In genomic region chr5:158013303-158013702, GRCh38 we compare ENCODE assay signal across 14 cellular contexts.
DNase-seq lines count a peak whose midpoint lies in the region; ATAC-seq and TF ChIP-seq lines count a peak whose summit lies in the region.
"Had no signal": no experiment of that assay in that cellular context is flagged by ENCODE, and none has a peak within 500 bp of the region (broad histone marks: within the 10 kb centered on the region; RNA-seq: fewer than 3 reads in every experiment).

No MANE protein-coding gene starts in this region.

- CTCF ChIA-PET in CD4-positive, alpha-beta T cell (lab: Charles Lee): no interaction called here

- peak overlapping the region; percentile 78 for H3K27ac ChIP-seq in HUES48 (ENCODE audit: low read depth, low read length)
- H3K27ac ChIP-seq in neural cell (ENCODE audit: low read length): peak overlapping the region; percentile 92
- H3K27ac ChIP-seq in CD4-positive, alpha-beta T cell (ENCODE audit: low read depth, low read length): no peak overlapping the region
- H3K27ac ChIP-seq: A549, PC-9, RWPE1 had no signal

- no peaks in the 10 kb centered on the region for H3K9me2 ChIP-seq in neural cell (ENCODE audit: insufficient read depth, low read length)

- TF ChIP-seq CTCF in neural cell (IDR thresholded peaks at IDR 0.05; ENCODE audit: poor library complexity, severe bottlenecking): no peak
- TF ChIP-seq CTCF in CD4-positive, alpha-beta T cell (IDR thresholded peaks at IDR 0.05): no peak

- H3K4me2 ChIP-seq in neural cell (ENCODE audit: low read length): no peak overlapping the region
- H3K4me2 ChIP-seq: A549, PC-9 had no signal

- H3K9me3 ChIP-seq in ES-I3 (ENCODE audit: control insufficient read depth, insufficient read depth, low read length) (no peaks in the 10 kb centered on the region), HUES48 (ENCODE audit: control insufficient read depth, insufficient read depth, low read length) (no peaks in the 10 kb centered on the region), neural cell (ENCODE audit: low read length) (no peaks in the 10 kb centered on the region)
- no peaks in the 10 kb centered on the region for H3K9me3 ChIP-seq in CD4-positive, alpha-beta T cell (ENCODE audit: control insufficient read depth, low read length)
- H3K9me3 ChIP-seq: A549 had no signal

- H4K20me1 ChIP-seq in neural cell (ENCODE audit: insufficient read depth): no peaks in the 10 kb centered on the region

- H3K36me3 Mint-ChIP-seq in CD4-positive, alpha-beta T cell (ENCODE audit: low read depth): no peaks in the 10 kb centered on the region
- H3K36me3 Mint-ChIP-seq: CD8-positive, alpha-beta memory T cell had no signal

- no peaks in the 10 kb centered on the region for H3K4me1 Mint-ChIP-seq in CD4-positive, alpha-beta T cell (ENCODE audit: low read depth)

- H3K4me3 ChIP-seq in HUES48 (ENCODE audit: low read depth, low read length): peak overlapping the region; percentile 39; the same call in 1 of the 2 replicates
- H3K4me3 ChIP-seq in neural cell (ENCODE audit: low read length): peak overlapping the region; percentile 15
- H3K4me3 ChIP-seq: A549, PC-9 had no signal

- POLR2A ChIA-PET in CD4-positive, alpha-beta T cell (lab: Charles Lee): no interaction called here

- H3K4me1 ChIP-seq in ES-I3 (ENCODE audit: insufficient read depth, low read length): peaks cover 20% of the 10 kb centered on the region
- H3K4me1 ChIP-seq in HUES48 (ENCODE audit: control insufficient read depth, insufficient read depth, low read length): peaks cover 25% of the 10 kb centered on the region
- H3K4me1 ChIP-seq: A549 had no signal

- H3K4me3 Mint-ChIP-seq in CD4-positive, alpha-beta T cell: no peak overlapping the region
- H3K4me3 Mint-ChIP-seq: CD8-positive, alpha-beta memory T cell had no signal

- no peak for ATAC-seq in CD4-positive, alpha-beta T cell (ENCODE audit: poor library complexity)

- peaks cover 21% of the 10 kb centered on the region for H3K27me3 Mint-ChIP-seq in CD4-positive, alpha-beta T cell

- DNase-seq in iPS DF 19.7 (ENCODE audit: low read depth, low spot score) (peak; percentile 67), NCI-H345 treated with DMSO at 0.1 percent for 48 hours (lab: John Stamatoyannopoulos, UW; ENCODE audit: unreplicated experiment) (no peak), midbrain (lab: John Stamatoyannopoulos, UW) (no peak)
- DNase-seq in CD4-positive, alpha-beta T cell: no peak
- DNase-seq: CD8-positive, alpha-beta memory T cell; NCI-H2107; NCI-H510A treated with DMSO at 0.1 percent for 48 hours; SIG-M5 had no signal

- H3K36me3 ChIP-seq in ES-I3 (ENCODE audit: insufficient read depth, low read length) (no peaks in the 10 kb centered on the region), HUES48 (ENCODE audit: control insufficient read depth, insufficient read depth, low read length) (no peaks in the 10 kb centered on the region), neural cell (ENCODE audit: insufficient read depth, low read length) (no peaks in the 10 kb centered on the region)

- H3K27me3 ChIP-seq in HUES48 (ENCODE audit: control insufficient read depth, insufficient read depth, low read length) (no peaks in the 10 kb centered on the region), neural cell (ENCODE audit: insufficient read depth, low read depth, low read length) (no peaks in the 10 kb centered on the region)
- H3K27me3 ChIP-seq in CD4-positive, alpha-beta T cell (ENCODE audit: control insufficient read depth, insufficient read depth, low read length): peaks cover 6% of the 10 kb centered on the region

- no peaks in the 10 kb centered on the region for H3K79me2 ChIP-seq in neural cell (replicated peaks; ENCODE audit: insufficient read depth, low read length)

- H3K27ac Mint-ChIP-seq in CD4-positive, alpha-beta T cell: no peak overlapping the region
- H3K27ac Mint-ChIP-seq: CD8-positive, alpha-beta memory T cell had no signal

- H3K9me3 Mint-ChIP-seq in CD4-positive, alpha-beta T cell: no peaks in the 10 kb centered on the region
- H3K9me3 Mint-ChIP-seq: CD8-positive, alpha-beta memory T cell had no signal

- no peaks in the 10 kb centered on the region for H3F3A ChIP-seq in neural cell (ENCODE audit: insufficient read depth, low read length, poor library complexity, severe bottlenecking)

- H3K9ac ChIP-seq in ES-I3 (ENCODE audit: low read depth, low read length) (peak overlapping the region; percentile 4; the same call in 1 of the 2 replicates), HUES48 (ENCODE audit: low read depth, low read length) (no peak overlapping the region), neural cell (ENCODE audit: low read length) (peak overlapping the region; percentile 41)

- intact Hi-C loops in CD4-positive, alpha-beta T cell (cut with DNase I, micrococcal nuclease): no loop called here

- H2AFZ ChIP-seq in neural cell (ENCODE audit: low read depth, low read length): no peak overlapping the region
- H2AFZ ChIP-seq: PC-9 had no signal

- peak; percentile 87 for TF ChIP-seq EP300 in neural cell (conservative IDR thresholded peaks at IDR 0.05; ENCODE audit: poor library complexity, severe bottlenecking)

- no peak for TF ChIP-seq RAD21 in neural cell (conservative IDR thresholded peaks at IDR 0.05)

TF ChIP-seq in neural cell, 6 proteins besides CTCF, POLR2A, EP300 and RAD21:
- peak; percentile 48 for TF ChIP-seq POLR2AphosphoS5 (IDR thresholded peaks at IDR 0.05)
- TF ChIP-seq MXI1 (conservative IDR thresholded peaks at IDR 0.05; ENCODE audit: poor library complexity, severe bottlenecking): no peak
- peak; percentile 38 for TF ChIP-seq REST (IDR thresholded peaks at IDR 0.05; ENCODE audit: borderline replicate concordance)
